ENCODE assay signal across 8 cellular contexts in the genomic region with DNA sequence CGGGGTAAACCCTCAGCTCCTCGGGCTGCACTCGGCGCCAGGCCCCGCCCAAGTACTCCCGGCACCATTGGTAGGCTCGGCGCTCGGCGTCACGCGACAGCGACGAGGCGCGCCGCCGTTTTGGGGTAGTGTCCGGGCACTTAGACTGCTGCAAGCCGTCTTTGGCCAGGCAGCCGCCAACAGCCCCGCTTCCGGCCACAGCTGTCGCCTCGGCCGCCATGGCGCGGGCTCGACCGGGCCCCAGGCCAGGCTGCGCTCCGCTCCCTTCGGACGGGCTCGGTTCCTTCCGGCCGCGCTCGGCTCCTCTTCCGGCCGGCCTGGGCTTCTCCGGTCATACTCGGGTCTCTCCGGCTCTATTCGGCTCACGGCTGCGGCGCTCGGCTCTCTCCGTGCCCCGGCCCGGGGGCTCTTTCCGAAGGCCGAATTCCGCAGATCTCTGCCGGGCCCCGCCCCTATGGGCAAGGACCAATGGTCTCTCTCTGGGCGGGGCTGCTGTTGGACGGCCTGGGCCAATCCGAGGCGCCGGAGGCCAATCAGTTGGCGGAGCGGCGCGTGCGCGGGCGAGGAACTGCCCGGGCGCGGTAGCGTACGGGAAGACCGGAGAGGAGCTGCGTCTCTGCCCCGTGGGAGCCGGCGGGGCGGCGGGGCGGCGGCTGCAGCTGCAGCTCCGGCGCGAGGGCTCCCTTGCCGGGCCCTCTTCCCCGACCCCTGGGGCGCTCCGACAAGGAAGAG. TPM values are rescaled to one million over a fixed set of nuclear protein-coding genes. Genes with fewer than 3 reads are reported as not detected.
DNase-seq lines count a peak whose midpoint lies in the region; ATAC-seq and TF ChIP-seq lines count a peak whose summit lies in the region.

A gene with protein sequence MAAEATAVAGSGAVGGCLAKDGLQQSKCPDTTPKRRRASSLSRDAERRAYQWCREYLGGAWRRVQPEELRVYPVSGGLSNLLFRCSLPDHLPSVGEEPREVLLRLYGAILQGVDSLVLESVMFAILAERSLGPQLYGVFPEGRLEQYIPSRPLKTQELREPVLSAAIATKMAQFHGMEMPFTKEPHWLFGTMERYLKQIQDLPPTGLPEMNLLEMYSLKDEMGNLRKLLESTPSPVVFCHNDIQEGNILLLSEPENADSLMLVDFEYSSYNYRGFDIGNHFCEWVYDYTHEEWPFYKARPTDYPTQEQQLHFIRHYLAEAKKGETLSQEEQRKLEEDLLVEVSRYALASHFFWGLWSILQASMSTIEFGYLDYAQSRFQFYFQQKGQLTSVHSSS (minus strand): TSS at position 288 of the 732 bp plus-strand sequence. CDS start 68 bp downstream, at position 220.

- H3K27ac ChIP-seq in DND-41 (ENCODE audit: low read length) (peak within 1 kb of the TSS; percentile 100), GM23248 (peak within 1 kb of the TSS; percentile 86), esophagus squamous epithelium (peak within 1 kb of the TSS; percentile 94 to 99 (median 95))

- H2AFZ ChIP-seq in DND-41 (ENCODE audit: low read depth, low read length), result peak within 1 kb of the TSS; percentile 99
- H2AFZ ChIP-seq in GM23248, result peak within 1 kb of the TSS; percentile 85

- H3K9ac ChIP-seq in DND-41 (ENCODE audit: low read depth, low read length) (peak within 1 kb of the TSS; percentile 100), GM23248 (peak within 1 kb of the TSS; percentile 96)

- no peaks in the 10 kb centered on the region for H3K27me3 Mint-ChIP-seq in activated T-helper 1 cell treated with anti-CD3 and anti-CD28 coated beads, Interleukin-12 subunit alpha, Interleukin-12 subunit beta, Interleukin-2, Interleukin-4 antibody, amounts not matched to agents 30 ng/mL and 10 ng/mL and 1 ng/mL, durations not matched to agents 14 hours and 24 hours and 36 hours (ENCODE audit: insufficient read depth)

- peak within 1 kb of the TSS; percentile 94 for H3K4me3 Mint-ChIP-seq in activated T-helper 1 cell treated with anti-CD3 and anti-CD28 coated beads, Interleukin-12 subunit alpha, Interleukin-12 subunit beta, Interleukin-2, Interleukin-4 antibody, amounts not matched to agents 30 ng/mL and 10 ng/mL and 1 ng/mL, durations not matched to agents 14 hours and 24 hours and 36 hours

- H3K27ac Mint-ChIP-seq in activated T-helper 1 cell treated with anti-CD3 and anti-CD28 coated beads, Interleukin-12 subunit alpha, Interleukin-12 subunit beta, Interleukin-2, Interleukin-4 antibody, amounts not matched to agents 30 ng/mL and 10 ng/mL and 1 ng/mL, durations not matched to agents 14 hours and 24 hours and 36 hours, result peak within 1 kb of the TSS; percentile 96

- no peaks in the 10 kb centered on the region for H3K27me3 ChIP-seq in DND-41 (ENCODE audit: insufficient read depth, low read length, poor library complexity)
- no peaks in the 10 kb centered on the region for H3K27me3 ChIP-seq in GM23248 (replicated peaks; ENCODE audit: insufficient read depth)
- H3K27me3 ChIP-seq in esophagus squamous epithelium, result no peaks in the 10 kb centered on the region

- H3K4me1 ChIP-seq in DND-41 (ENCODE audit: insufficient read depth, low read length) (peaks cover 30% of the 10 kb centered on the region), GM23248 (ENCODE audit: insufficient read depth) (peaks cover 22% of the 10 kb centered on the region), esophagus squamous epithelium (peaks cover 20 to 41% (median 27%) of the 10 kb centered on the region in 3 donors)

- H3K4me1 Mint-ChIP-seq in activated T-helper 1 cell treated with anti-CD3 and anti-CD28 coated beads, Interleukin-12 subunit alpha, Interleukin-12 subunit beta, Interleukin-2, Interleukin-4 antibody, amounts not matched to agents 30 ng/mL and 10 ng/mL and 1 ng/mL, durations not matched to agents 14 hours and 24 hours and 36 hours (ENCODE audit: low read depth), result peaks cover 22% of the 10 kb centered on the region

- in situ Hi-C loops in GM23248 (cut with MboI), result no loop called here

- peak; percentile 92 for ATAC-seq in DND-41 (ENCODE audit: insufficient read depth, low read depth)

- TF ChIP-seq POLR2A in esophagus squamous epithelium (IDR thresholded peaks at IDR 0.05), result peak in 3 of 4 donors; percentile 88 to 97 (median 93)

- no peaks in the 10 kb centered on the region for H3K9me3 Mint-ChIP-seq in activated T-helper 1 cell treated with anti-CD3 and anti-CD28 coated beads, Interleukin-12 subunit alpha, Interleukin-12 subunit beta, Interleukin-2, Interleukin-4 antibody, amounts not matched to agents 30 ng/mL and 10 ng/mL and 1 ng/mL, durations not matched to agents 14 hours and 24 hours and 36 hours

- H3K79me2 ChIP-seq in DND-41 (ENCODE audit: insufficient read depth, low read length) (peaks cover 24% of the 10 kb centered on the region), GM23248 (ENCODE audit: insufficient read depth) (peaks cover 10% of the 10 kb centered on the region)

- WGBS in GM23248 (ENCODE audit: low coverage in 1 of 2, low lambda C conversion rate in 2 of 2, missing lambda C conversion rate in 2 of 2), 2 experiments, result 0 to 1% methylated on average over 58 to 63 of the region's 90 CpGs
- WGBS in esophagus squamous epithelium, 2 donors, result no CpG with 5 or more reads among the region's 90 CpGs

- H3K4me3 ChIP-seq in DND-41 (ENCODE audit: low read depth in 1 of 2, low read length in 2 of 2) (peak within 1 kb of the TSS; percentile 83 to 91), GM23248 (peak within 1 kb of the TSS; percentile 85), esophagus squamous epithelium (peak within 1 kb of the TSS; percentile 65 to 75 (median 70))

- no peak for TF ChIP-seq CTCF in DND-41 (IDR thresholded peaks at IDR 0.05; ENCODE audit: borderline replicate concordance, extremely low read depth, low read length, poor library complexity, severe bottlenecking)
- peak in 2 of 6 experiments; percentile 3 to 14 for TF ChIP-seq CTCF in esophagus squamous epithelium (IDR thresholded peaks at IDR 0.05)

- DNase-seq in DND-41 (peak; percentile 99), GM23248 (peak; percentile 100), Kasumi-1 (lab: John Stamatoyannopoulos, UW) (peak; percentile 98), RPMI7951 (ENCODE audit: low read depth) (peak; percentile 95), esophagus squamous epithelium (lab: John Stamatoyannopoulos, UW) (peak; percentile 89), myocyte (ENCODE audit: low read depth) (peak; percentile 99)
- DNase-seq in activated T-helper 1 cell treated with anti-CD3 and anti-CD28 coated beads, Interleukin-12 subunit alpha, Interleukin-12 subunit beta, Interleukin-2, Interleukin-4 antibody, amounts not matched to agents 30 ng/mL and 10 ng/mL and 1 ng/mL, durations not matched to agents 14 hours and 24 hours and 36 hours (ENCODE audit: low spot score), result peak; percentile 100
- peak; percentile 98 to 99 for DNase-seq in stimulated activated CD8-positive, alpha-beta memory T cell treated with anti-CD3 and anti-CD28 coated beads, Interleukin-7, amount 100 ng/mL, for 48 hours (ENCODE audit: extremely low read depth in 1 of 2, low read depth in 1 of 2)

- intact Hi-C loops in activated T-helper 1 cell treated with anti-CD3 and anti-CD28 coated beads, Interleukin-12 subunit alpha, Interleukin-12 subunit beta, Interleukin-2, Interleukin-4 antibody, amounts not matched to agents 30 ng/mL and 10 ng/mL and 1 ng/mL, durations not matched to agents 14 hours and 24 hours and 36 hours (cut with micrococcal nuclease), result loop anchor here (1.0 to 2.0 kb wide), 10 partner anchors 19 to 108 kb away; a partner anchor contains a TSS
- intact Hi-C loops in esophagus squamous epithelium (cut with DNase I), result no loop called here

- no peaks in the 10 kb centered on the region for H3K9me2 ChIP-seq in GM23248 (ENCODE audit: insufficient read depth)

- H3K4me2 ChIP-seq in DND-41 (ENCODE audit: insufficient read depth, low read length) (peak within 1 kb of the TSS; percentile 89), GM23248 (ENCODE audit: unreplicated experiment) (peak within 1 kb of the TSS; percentile 84)

- H3F3A ChIP-seq in GM23248 (ENCODE audit: insufficient read depth), result no peaks in the 10 kb centered on the region

- peaks cover 11% of the 10 kb centered on the region for H3K36me3 Mint-ChIP-seq in activated T-helper 1 cell treated with anti-CD3 and anti-CD28 coated beads, Interleukin-12 subunit alpha, Interleukin-12 subunit beta, Interleukin-2, Interleukin-4 antibody, amounts not matched to agents 30 ng/mL and 10 ng/mL and 1 ng/mL, durations not matched to agents 14 hours and 24 hours and 36 hours (ENCODE audit: low read depth)

- H3K36me3 ChIP-seq in DND-41 (ENCODE audit: insufficient read depth, low read length) (peaks cover 35% of the 10 kb centered on the region), GM23248 (ENCODE audit: low read depth) (no peaks in the 10 kb centered on the region), esophagus squamous epithelium (peaks cover 0 to 29% (median 6%) of the 10 kb centered on the region in 3 donors)

- H4K20me1 ChIP-seq in DND-41 (ENCODE audit: insufficient read depth, low read length) (peaks cover 13% of the 10 kb centered on the region; the same call in 1 of the 2 replicates), GM23248 (ENCODE audit: insufficient read depth) (no peaks in the 10 kb centered on the region)

- H3K9me3 ChIP-seq in DND-41 (ENCODE audit: insufficient read depth, low read length, severe bottlenecking), result no peaks in the 10 kb centered on the region
- H3K9me3 ChIP-seq in GM23248 (ENCODE audit: low read depth), result no peaks in the 10 kb centered on the region
- no peaks in the 10 kb centered on the region for H3K9me3 ChIP-seq in esophagus squamous epithelium

RNA-seq across cellular contexts. Expression of the gene that starts here (rescaled TPM):
- total RNA-seq in GM23248 (2014; rRNA removed; shearing (Covaris generic)), result 38.7 and 41.3 TPM in 2 replicates
- polyA plus RNA-seq in GM23248 (2016; fragmentation: Nextera tagmentation; extraction: Ambion mirVana), result 30.7 and 41.7 TPM in 2 replicates
- 24.2 and 26.1 TPM in 2 replicates for total RNA-seq in RPMI7951 (2014; rRNA removed; shearing (Covaris generic))
- total RNA-seq in activated T-helper 1 cell treated with anti-CD3 and anti-CD28 coated beads, Interleukin-12 subunit alpha, Interleukin-12 subunit beta, Interleukin-2, Interleukin-4 antibody, amounts not matched to agents 30 ng/mL and 10 ng/mL and 1 ng/mL, durations not matched to agents 14 hours and 24 hours and 36 hours, result 81.0 and 88.7 TPM in 2 replicates
- 10 to 100 TPM; 16.7 to 51.2 (median 35.4) TPM for total RNA-seq in esophagus squamous epithelium
- total RNA-seq in myocyte, result 42.7 and 47.0 TPM in 2 replicates
- 41.8 TPM for polyA plus RNA-seq in myocyte (2012)

Comparison
In these comparisons a context has a peak if more than half of its experiments do, and no peak if none do; other contexts are left out.
1. Peak in every context shown above with its lines: DNase-seq, ATAC-seq, H3K4me3 ChIP-seq and H3K27ac ChIP-seq.